18 cellular contexts compared by ENCODE assay signal in genomic region chr20:61615806-61616205, GRCh38.
DNase-seq lines count a peak whose midpoint lies in the region; ATAC-seq, FAIRE-seq and TF ChIP-seq lines count a peak whose summit lies in the region.
"Had no signal": no experiment of that assay in that cellular context is flagged by ENCODE, and none has a peak within 500 bp of the region (broad histone marks: within the 10 kb centered on the region; RNA-seq: fewer than 3 reads in every experiment).

No MANE protein-coding gene starts in this region.

- peak overlapping the region in 1 of 11 experiments; percentile 6; a peak in 1 of 22 replicates for H3K9ac ChIP-seq in BLaER1 treated with 17β-estradiol and CSF1 and Interleukin-3, amounts not matched to agents 10 nM and 100 nM
- H3K9ac ChIP-seq: GM23248 had no signal

- H3K4me2 ChIP-seq in BLaER1 treated with 17β-estradiol and CSF1 and Interleukin-3, amounts not matched to agents 10 nM and 100 nM, result peak overlapping the region; percentile 23 to 67 (median 33); a peak in 16 of 22 replicates

- DNase-seq in HTR-8/SVneo (ENCODE audit: insufficient read length, low spot score) (no peak), lower lobe of right lung (peak; percentile 8), NCI-H2171 treated with DMSO at 0.1 percent for 48 hours (lab: John Stamatoyannopoulos, UW) (no peak), COLO829 (ENCODE audit: low spot score) (no peak)
- no peak for DNase-seq in activated CD8-positive, alpha-beta memory T cell treated with anti-CD3 and anti-CD28 coated beads for 24 hours
- DNase-seq: Calu3; CD4-positive, alpha-beta T cell; CD8-positive, alpha-beta memory T cell; COR-L47; DMS53; DMS79 treated with DMSO at 0.1 percent for 48 hours; GF-D8; GM23248; HFFc6 had no signal

- no peaks in the 10 kb centered on the region for H4K20me1 ChIP-seq in BLaER1 treated with 17β-estradiol and CSF1 and Interleukin-3, amounts not matched to agents 10 nM and 100 nM

- peak; percentile 20 for FAIRE-seq in HTR-8/SVneo (lab: Jason Lieb, UNC)
- FAIRE-seq: GM12891, GM19239 had no signal

- TF ChIP-seq CTCF in lower lobe of right lung (IDR thresholded peaks at IDR 0.05), result no peak

- H3K4me3 ChIP-seq in BLaER1 treated with 17β-estradiol and CSF1 and Interleukin-3, amounts not matched to agents 10 nM and 100 nM, result no peak overlapping the region
- H3K4me3 ChIP-seq in lower lobe of right lung, result no peak overlapping the region
- H3K4me3 ChIP-seq: GM23248, HAP-1 had no signal

- peaks cover 13 to 32% (median 21%) of the 10 kb centered on the region in 11 experiments; a peak in 21 of 22 replicates for H3K9me3 ChIP-seq in BLaER1 treated with 17β-estradiol and CSF1 and Interleukin-3, amounts not matched to agents 10 nM and 100 nM (replicated peaks in 1 of 11)
- H3K9me3 ChIP-seq in lower lobe of right lung, result no peaks in the 10 kb centered on the region
- H3K9me3 ChIP-seq: HAP-1 had no signal

- H3K36me3 ChIP-seq in BLaER1 treated with 17β-estradiol and CSF1 and Interleukin-3, amounts not matched to agents 10 nM and 100 nM, result no peaks in the 10 kb centered on the region
- H3K36me3 ChIP-seq in lower lobe of right lung, result no peaks in the 10 kb centered on the region
- H3K36me3 ChIP-seq: HAP-1 had no signal

- H3K27ac ChIP-seq in BLaER1 treated with 17β-estradiol and CSF1 and Interleukin-3, amounts not matched to agents 10 nM and 100 nM, result no peak overlapping the region
- H3K27ac ChIP-seq in lower lobe of right lung, result no peak overlapping the region
- H3K27ac ChIP-seq: GM23248 had no signal

- ATAC-seq in lower lobe of right lung, result peak in 1 of 2 donors; percentile 7

- no peaks in the 10 kb centered on the region for H3K27me3 ChIP-seq in BLaER1 treated with 17β-estradiol and CSF1 and Interleukin-3, amounts not matched to agents 10 nM and 100 nM
- peaks cover 18% of the 10 kb centered on the region for H3K27me3 ChIP-seq in lower lobe of right lung (ENCODE audit: low read depth)

- H3K4me1 ChIP-seq in BLaER1 treated with 17β-estradiol and CSF1 and Interleukin-3, amounts not matched to agents 10 nM and 100 nM, result peaks cover 4 to 15% (median 12%) of the 10 kb centered on the region in 10 experiments; a peak in 16 of 20 replicates
- no peaks in the 10 kb centered on the region for H3K4me1 ChIP-seq in lower lobe of right lung
- H3K4me1 ChIP-seq: HAP-1 had no signal

- intact Hi-C loops in lower lobe of right lung (cut with DNase I), result no loop called here
